Comparison of ENCODE assay signal across 1 cellular context in the genomic region with DNA sequence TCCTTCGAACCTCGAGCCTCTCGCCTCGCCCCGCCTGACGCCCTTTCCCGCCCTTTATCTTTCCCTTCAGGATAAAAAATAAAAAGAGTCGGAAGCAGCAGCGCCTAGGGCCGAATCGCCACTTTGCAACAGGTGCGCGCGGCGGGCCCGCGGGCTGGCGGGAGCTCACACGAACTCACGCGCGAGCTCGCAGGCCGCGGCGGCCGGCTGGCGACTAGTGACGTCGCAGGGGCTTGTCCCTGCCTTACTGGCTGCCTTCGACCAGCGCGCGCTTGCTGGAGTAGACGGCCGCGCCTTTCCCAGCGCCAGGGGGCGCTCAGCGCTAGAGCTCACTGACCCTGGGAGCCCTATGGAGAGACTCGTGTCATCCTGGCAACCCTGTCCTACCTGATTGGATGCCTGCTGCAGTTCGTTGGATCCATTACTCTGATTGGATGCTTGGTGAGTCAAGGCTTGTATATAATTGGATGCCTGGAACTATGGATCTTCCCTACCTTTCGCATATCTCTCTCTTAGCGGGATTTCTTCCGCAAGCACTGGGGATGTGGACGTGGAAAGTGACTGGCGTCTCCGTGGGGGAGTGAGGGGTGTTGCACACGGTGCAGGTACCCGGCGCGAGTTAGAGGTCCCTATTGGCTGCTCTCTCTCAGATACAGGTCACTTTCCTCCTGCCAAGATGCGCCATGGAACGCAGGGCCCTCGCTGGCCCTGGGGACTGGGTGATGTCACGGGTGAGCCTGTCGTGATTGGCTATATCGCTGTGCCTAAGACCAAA.
TF ChIP-seq lines count a peak whose summit lies in the region.

No MANE protein-coding gene starts in this region.

TF ChIP-seq in SK-N-SH treated with all-trans-retinoic acid at 6 μM for 48 hours, 23 proteins besides CTCF, POLR2A, EP300 and RAD21:
- TF ChIP-seq SNAI2 (CRISPR knock-in tag; IDR thresholded peaks at IDR 0.05), result peak; percentile 54; the same call in 1 of the 2 replicates
